Comparison of ENCODE assay signal across 8 cellular contexts in genomic region chr2:7203056-7203467, GRCh38.
DNase-seq lines count a peak whose midpoint lies in the region; ATAC-seq, FAIRE-seq and TF ChIP-seq lines count a peak whose summit lies in the region.

No MANE protein-coding gene starts in this region.

- H3K27ac Mint-ChIP-seq in activated T-helper 2 cell treated with anti-CD3 and anti-CD28 coated beads, Interferon-gamma antibody, Interleukin-2, Interleukin-4, amounts not matched to agents 10 μg/mL and 5 μg/mL and 100 μg/mL, durations not matched to agents 14 hours and 24 hours and 36 hours = no peak overlapping the region
- H3K27ac Mint-ChIP-seq in progenitor cell of endocrine pancreas = no peak overlapping the region

- peak; percentile 83 for TF ChIP-seq CTCF in GM12864 (IDR thresholded peaks at IDR 0.05; ENCODE audit: low read depth, low read length, missing control alignments)
- peak; percentile 98 for TF ChIP-seq CTCF in progenitor cell of endocrine pancreas (IDR thresholded peaks at IDR 0.05; ENCODE audit: unreplicated experiment)
- TF ChIP-seq CTCF in vagina (IDR thresholded peaks at IDR 0.05) = peak; percentile 54 to 67 (median 60)

- no peaks in the 10 kb centered on the region for H3K27me3 ChIP-seq in vagina

- no peak for ATAC-seq in HG02938 (IDR thresholded peaks at IDR 0.05; ENCODE audit: unreplicated experiment)

- no peaks in the 10 kb centered on the region for H3K36me3 Mint-ChIP-seq in activated T-helper 2 cell treated with anti-CD3 and anti-CD28 coated beads, Interferon-gamma antibody, Interleukin-2, Interleukin-4, amounts not matched to agents 10 μg/mL and 5 μg/mL and 100 μg/mL, durations not matched to agents 14 hours and 24 hours and 36 hours (ENCODE audit: low read depth)
- H3K36me3 Mint-ChIP-seq in progenitor cell of endocrine pancreas (ENCODE audit: insufficient read depth) = no peaks in the 10 kb centered on the region

- no peak overlapping the region for H3K4me3 Mint-ChIP-seq in activated T-helper 2 cell treated with anti-CD3 and anti-CD28 coated beads, Interferon-gamma antibody, Interleukin-2, Interleukin-4, amounts not matched to agents 10 μg/mL and 5 μg/mL and 100 μg/mL, durations not matched to agents 14 hours and 24 hours and 36 hours (ENCODE audit: low read depth)
- H3K4me3 Mint-ChIP-seq in progenitor cell of endocrine pancreas (ENCODE audit: low read depth) = no peak overlapping the region

- intact Hi-C loops in activated T-helper 2 cell treated with anti-CD3 and anti-CD28 coated beads, Interferon-gamma antibody, Interleukin-2, Interleukin-4, amounts not matched to agents 10 μg/mL and 5 μg/mL and 100 μg/mL, durations not matched to agents 14 hours and 24 hours and 36 hours (cut with micrococcal nuclease) = loop anchor here (5.0 to 10.0 kb wide), 4 partner anchors 222 to 1559 kb away; no protein-coding TSS in a partner anchor
- intact Hi-C loops in vagina (cut with DNase I) = no loop called here

- peaks cover 7% of the 10 kb centered on the region for H3K4me1 Mint-ChIP-seq in activated T-helper 2 cell treated with anti-CD3 and anti-CD28 coated beads, Interferon-gamma antibody, Interleukin-2, Interleukin-4, amounts not matched to agents 10 μg/mL and 5 μg/mL and 100 μg/mL, durations not matched to agents 14 hours and 24 hours and 36 hours (ENCODE audit: low read depth)
- peaks cover 2% of the 10 kb centered on the region for H3K4me1 Mint-ChIP-seq in progenitor cell of endocrine pancreas (ENCODE audit: low read depth)

- FAIRE-seq in RCC 7860 (lab: Jason Lieb, UNC) = peak; percentile 38

- no peaks in the 10 kb centered on the region for H3K9me3 Mint-ChIP-seq in activated T-helper 2 cell treated with anti-CD3 and anti-CD28 coated beads, Interferon-gamma antibody, Interleukin-2, Interleukin-4, amounts not matched to agents 10 μg/mL and 5 μg/mL and 100 μg/mL, durations not matched to agents 14 hours and 24 hours and 36 hours
- H3K9me3 Mint-ChIP-seq in progenitor cell of endocrine pancreas (ENCODE audit: low read depth) = no peaks in the 10 kb centered on the region

- no peaks in the 10 kb centered on the region for H3K9me3 ChIP-seq in vagina

- no peak for TF ChIP-seq POLR2A in vagina (IDR thresholded peaks at IDR 0.05)

- no peak overlapping the region for H3K4me3 ChIP-seq in GM12864 (ENCODE audit: low read depth, low read length)
- H3K4me3 ChIP-seq in vagina = no peak overlapping the region

- no peaks in the 10 kb centered on the region for H3K4me1 ChIP-seq in vagina

- H3K36me3 ChIP-seq in vagina = no peaks in the 10 kb centered on the region

- peaks cover 2% of the 10 kb centered on the region for H3K27me3 Mint-ChIP-seq in activated T-helper 2 cell treated with anti-CD3 and anti-CD28 coated beads, Interferon-gamma antibody, Interleukin-2, Interleukin-4, amounts not matched to agents 10 μg/mL and 5 μg/mL and 100 μg/mL, durations not matched to agents 14 hours and 24 hours and 36 hours (ENCODE audit: low read depth)
- no peaks in the 10 kb centered on the region for H3K27me3 Mint-ChIP-seq in progenitor cell of endocrine pancreas

- no peak overlapping the region for H3K27ac ChIP-seq in vagina

- DNase-seq in GM12864 (ENCODE audit: low read depth) (peak; percentile 19), LHCN-M2 (ENCODE audit: low read depth) (peak; percentile 6), RCC 7860 (ENCODE audit: low spot score) (peak; percentile 12), foreskin melanocyte (peak; percentile 42), progenitor cell of endocrine pancreas (ENCODE audit: low spot score, unreplicated experiment) (peak; percentile 50), vagina (ENCODE audit: extremely low spot score in 2 of 2) (no peak)
- peak; percentile 48 for DNase-seq in activated T-helper 2 cell treated with anti-CD3 and anti-CD28 coated beads, Interferon-gamma antibody, Interleukin-2, Interleukin-4, amounts not matched to agents 10 μg/mL and 5 μg/mL and 100 μg/mL, durations not matched to agents 14 hours and 24 hours and 36 hours (ENCODE audit: low spot score)

Comparison
In these comparisons a context has a peak if more than half of its experiments do, and no peak if none do; other contexts are left out.
1. DNase-seq: peak in GM12864 (single experiment), LHCN-M2 (single experiment), RCC 7860 (single experiment), activated T-helper 2 cell treated with anti-CD3 and anti-CD28 coated beads, Interferon-gamma antibody, Interleukin-2, Interleukin-4, amounts not matched to agents 10 μg/mL and 5 μg/mL and 100 μg/mL, durations not matched to agents 14 hours and 24 hours and 36 hours (single experiment), foreskin melanocyte (single experiment) and progenitor cell of endocrine pancreas (single experiment); none in vagina (0 of 2).
2. Peak in every context shown above with its lines, with median percentiles within 50 percentile points of each other: CTCF ChIP-seq.